In genomic region chr21:46500224-46500861, GRCh38 we compare ENCODE assay signal across 10 cellular contexts. TPM values are rescaled to one million over a fixed set of nuclear protein-coding genes. Genes with fewer than 3 reads are reported as not detected.
DNase-seq lines count a peak whose midpoint lies in the region; ATAC-seq and TF ChIP-seq lines count a peak whose summit lies in the region.
"Had no signal": no experiment of that assay in that cellular context is flagged by ENCODE, and none has a peak within 500 bp of the region (broad histone marks: within the 10 kb centered on the region; RNA-seq: fewer than 3 reads in every experiment).

No MANE protein-coding gene starts in this region.

- peaks cover 0 to 33% (median 0%) of the 10 kb centered on the region in 12 donors for H3K4me1 ChIP-seq in heart left ventricle

- H3K27me3 Mint-ChIP-seq in stimulated activated naive CD8-positive, alpha-beta T cell treated with anti-CD3 and anti-CD28 coated beads, Interleukin-15, Interleukin-2, amounts not matched to agents 100 ng/mL and 50 ng/mL, for 24 hours, result no peaks in the 10 kb centered on the region

- no peak overlapping the region for H3K4me3 ChIP-seq in heart left ventricle

- intact Hi-C loops in heart left ventricle (cut with DNase I), result no loop called here

- peaks cover 41% of the 10 kb centered on the region for H3K4me1 Mint-ChIP-seq in stimulated activated naive CD8-positive, alpha-beta T cell treated with anti-CD3 and anti-CD28 coated beads, Interleukin-15, Interleukin-2, amounts not matched to agents 100 ng/mL and 50 ng/mL, for 24 hours (ENCODE audit: low read depth)

- no peak for TF ChIP-seq CTCF in heart left ventricle (IDR thresholded peaks at IDR 0.05)

- ATAC-seq in stimulated activated naive CD8-positive, alpha-beta T cell treated with anti-CD3 and anti-CD28 coated beads, Interleukin-15, Interleukin-2, amounts not matched to agents 100 U/mL and 50 U/mL, for 24 hours, result no peak
- no peak for ATAC-seq in heart left ventricle
- ATAC-seq: esophagus mucosa had no signal

- H3K27ac Mint-ChIP-seq in stimulated activated naive CD8-positive, alpha-beta T cell treated with anti-CD3 and anti-CD28 coated beads, Interleukin-15, Interleukin-2, amounts not matched to agents 100 ng/mL and 50 ng/mL, for 24 hours, result peak overlapping the region; percentile 2

- peaks cover 0 to 88% (median 67%) of the 10 kb centered on the region in 9 donors for H3K36me3 ChIP-seq in heart left ventricle

- no peaks in the 10 kb centered on the region for H3K27me3 ChIP-seq in heart left ventricle

- peak overlapping the region in 1 of 12 donors; percentile 28 for H3K27ac ChIP-seq in heart left ventricle

- no peaks in the 10 kb centered on the region for H3K9me3 ChIP-seq in heart left ventricle

- no peak overlapping the region for H3K4me3 Mint-ChIP-seq in stimulated activated naive CD8-positive, alpha-beta T cell treated with anti-CD3 and anti-CD28 coated beads, Interleukin-15, Interleukin-2, amounts not matched to agents 100 ng/mL and 50 ng/mL, for 24 hours

- no peaks in the 10 kb centered on the region for H3K9me3 Mint-ChIP-seq in stimulated activated naive CD8-positive, alpha-beta T cell treated with anti-CD3 and anti-CD28 coated beads, Interleukin-15, Interleukin-2, amounts not matched to agents 100 ng/mL and 50 ng/mL, for 24 hours

- no peak for DNase-seq in stimulated activated naive CD8-positive, alpha-beta T cell treated with anti-CD3 and anti-CD28 coated beads, Interleukin-15, Interleukin-2, amounts not matched to agents 100 U/mL and 50 U/mL, for 24 hours
- peak; percentile 79 for DNase-seq in RPMI8226
- peak; percentile 33 for DNase-seq in epidermal melanocyte (ENCODE audit: insufficient read length, low spot score)
- DNase-seq in amygdala (lab: John Stamatoyannopoulos, UW), result no peak
- DNase-seq in RKO (ENCODE audit: low spot score), result no peak
- DNase-seq in heart left ventricle, result no peak
- DNase-seq in SKM-1 treated with dmso at 0.1 percent for 144 hours (lab: John Stamatoyannopoulos, UW; ENCODE audit: unreplicated experiment), result no peak
- DNase-seq: stimulated activated CD4-positive, alpha-beta T cell treated with anti-CD3 and anti-CD28 coated beads, Interleukin-12 subunit alpha, Interleukin-12 subunit beta, amount 100 ng/mL, for 4 hours had no signal

- no peak for TF ChIP-seq POLR2A in heart left ventricle (IDR thresholded peaks at IDR 0.05)

- peaks cover 54% of the 10 kb centered on the region for H3K36me3 Mint-ChIP-seq in stimulated activated naive CD8-positive, alpha-beta T cell treated with anti-CD3 and anti-CD28 coated beads, Interleukin-15, Interleukin-2, amounts not matched to agents 100 ng/mL and 50 ng/mL, for 24 hours (ENCODE audit: low read depth)

- WGBS in heart left ventricle, 4 donors, result 60 to 66% (median 63%) methylated on average over 3 of the region's 3 CpGs

RNA-seq across cellular contexts. Expression of gene DIP2A, which starts 41.7 kb away (rescaled TPM):
- 10 to 100 TPM; 17.1 to 31.9 (median 22.6) TPM for total RNA-seq in heart left ventricle
- polyA plus RNA-seq in heart left ventricle, result 10 to 100 TPM; 13.4 to 26.3 TPM

Comparison
In these comparisons a context has a peak if more than half of its experiments do, and no peak if none do; other contexts are left out.
1. DNase-seq: peak in RPMI8226 (single experiment) and epidermal melanocyte (single experiment); none in stimulated activated naive CD8-positive, alpha-beta T cell treated with anti-CD3 and anti-CD28 coated beads, Interleukin-15, Interleukin-2, amounts not matched to agents 100 U/mL and 50 U/mL, for 24 hours (single experiment), amygdala (0 of 56), RKO (single experiment), heart left ventricle (0 of 5) and SKM-1 treated with dmso at 0.1 percent for 144 hours (single experiment).